ENCODE assay signal across 16 cellular contexts in genomic region chr2:96880891-96881273, GRCh38.
"Had no signal": no experiment of that assay in that cellular context is flagged by ENCODE, and none has a peak within 500 bp of the region (broad histone marks: within the 10 kb centered on the region; RNA-seq: fewer than 3 reads in every experiment).

No MANE protein-coding gene starts in this region.

- H3K4me3 ChIP-seq: colonic mucosa, esophagus squamous epithelium, left ventricle myocardium inferior, ovary, tibial artery had no signal

- H3K4me3 Mint-ChIP-seq: activated CD8-positive, alpha-beta T cell treated with anti-CD3 and anti-CD28 coated beads, Interleukin-2, amount 10 ng/mL, durations not matched to agents 7 days and 5 days; activated naive CD8-positive, alpha-beta T cell; nephron progenitor cell; stimulated activated naive B cell treated with anti-CD40 and anti-IgM and Interleukin-4, amounts not matched to agents 10 μg/mL and 1 μg/mL and 100 μg/mL, for 72 hours; T-helper 17 cell had no signal

- H3K27me3 ChIP-seq: colonic mucosa, esophagus squamous epithelium, ovary, tibial artery had no signal

- H3K36me3 ChIP-seq: colonic mucosa, esophagus squamous epithelium, left ventricle myocardium inferior, ovary, tibial artery had no signal

- H3K9me3 Mint-ChIP-seq: nephron progenitor cell; stimulated activated naive B cell treated with anti-CD40 and anti-IgM and Interleukin-4, amounts not matched to agents 10 μg/mL and 1 μg/mL and 100 μg/mL, for 72 hours had no signal

- H3K27ac Mint-ChIP-seq: activated CD8-positive, alpha-beta T cell treated with anti-CD3 and anti-CD28 coated beads, Interleukin-2, amount 10 ng/mL, durations not matched to agents 7 days and 5 days; activated naive CD8-positive, alpha-beta T cell; stimulated activated naive B cell treated with anti-CD40 and anti-IgM and Interleukin-4, amounts not matched to agents 10 μg/mL and 1 μg/mL and 100 μg/mL, for 72 hours; T-helper 17 cell had no signal

- H3K4me1 ChIP-seq: colonic mucosa, tibial artery had no signal

- H3K9me3 ChIP-seq: colonic mucosa, esophagus squamous epithelium, left ventricle myocardium inferior, ovary, tibial artery had no signal

- H3K27ac ChIP-seq: colonic mucosa, ovary, tibial artery had no signal

- H3K36me3 Mint-ChIP-seq: activated naive CD8-positive, alpha-beta T cell; stimulated activated naive B cell treated with anti-CD40 and anti-IgM and Interleukin-4, amounts not matched to agents 10 μg/mL and 1 μg/mL and 100 μg/mL, for 72 hours had no signal

- DNase-seq: activated CD4-positive, alpha-beta T cell treated with anti-CD3 and anti-CD28 coated beads for 4 hours; activated CD8-positive, alpha-beta memory T cell treated with anti-CD3 and anti-CD28 coated beads, Interleukin-2, amount 50 U/mL, for 4 hours; activated CD8-positive, alpha-beta T cell treated with anti-CD3 and anti-CD28 coated beads, Interleukin-2, amount 10 ng/mL, durations not matched to agents 7 days and 5 days; activated gamma-delta T cell treated with Interleukin-2 at 50 U/mL for 16 hours; amniotic stem cell; caudate nucleus; colonic mucosa; esophagus squamous epithelium; hippocampal formation; left ventricle myocardium inferior; nephron progenitor cell; ovary; stimulated activated naive B cell treated with anti-CD40 and anti-IgM and Interleukin-4, amounts not matched to agents 10 μg/mL and 1 μg/mL and 100 μg/mL, for 72 hours; T-helper 17 cell; tibial artery had no signal

- H3K27me3 Mint-ChIP-seq: activated naive CD8-positive, alpha-beta T cell; T-helper 17 cell had no signal
